In genomic region chr9:135848341-135849047, GRCh38 we compare ENCODE assay signal across 26 cellular contexts. TPM values are rescaled to one million over a fixed set of nuclear protein-coding genes. Genes with fewer than 3 reads are reported as not detected.
DNase-seq lines count a peak whose midpoint lies in the region; ATAC-seq and TF ChIP-seq lines count a peak whose summit lies in the region.
"Had no signal": no experiment of that assay in that cellular context is flagged by ENCODE, and none has a peak within 500 bp of the region (broad histone marks: within the 10 kb centered on the region; RNA-seq: fewer than 3 reads in every experiment).

No MANE protein-coding gene starts in this region.

- H3K9ac ChIP-seq in BLaER1 (peak overlapping the region; percentile 17; the same call in 1 of the 2 replicates), Karpas-422 (ENCODE audit: low read length) (peak overlapping the region; percentile 28; the same call in 1 of the 2 replicates), iPS-15b (ENCODE audit: low read depth, low read length) (peak overlapping the region; percentile 47)

- H3K4me1 ChIP-seq in BLaER1 (peaks cover 17% of the 10 kb centered on the region), Karpas-422 (ENCODE audit: low read length) (peaks cover 38% of the 10 kb centered on the region), iPS-15b (ENCODE audit: control insufficient read depth, insufficient read depth, low read length) (peaks cover 7% of the 10 kb centered on the region)
- H3K4me1 ChIP-seq: breast epithelium, left lung, stomach, uterus had no signal

- H3K4me2 ChIP-seq in BLaER1 = no peak overlapping the region
- peak overlapping the region; percentile 69 for H3K4me2 ChIP-seq in Karpas-422 (ENCODE audit: low read depth, low read length, poor library complexity, severe bottlenecking)
- H3K4me2 ChIP-seq: smooth muscle cell had no signal

- no peaks in the 10 kb centered on the region for H3K9me2 ChIP-seq in Karpas-422 (replicated peaks; ENCODE audit: insufficient read depth, low read length)

- no peak for DNase-seq in Karpas-422
- no peak for DNase-seq in WERI-Rb-1
- no peak for DNase-seq in NCI-H1694 treated with DMSO at 0.1 percent for 48 hours (lab: John Stamatoyannopoulos, UW)
- DNase-seq in SKM-1 (lab: John Stamatoyannopoulos, UW; ENCODE audit: unreplicated experiment) = no peak
- DNase-seq in ACHN = no peak
- DNase-seq: activated CD4-positive, alpha-beta T cell treated with anti-CD3 and anti-CD28 coated beads for 36 hours; activated CD8-positive, alpha-beta memory T cell treated with anti-CD3 and anti-CD28 coated beads for 24 hours; activated naive CD4-positive, alpha-beta T cell treated with anti-CD3 and anti-CD28 coated beads, Interleukin-2, amount 50 U/mL, for 16 hours; activated T-cell treated with anti-CD3 and anti-CD28 coated beads for 4 hours; AML-193; EL; left lung; NCI-H1092 treated with DMSO at 0.1 percent for 48 hours; NCI-H187 treated with DMSO at 0.1 percent for 48 hours; NCI-H2171; right cardiac atrium; RPMI8226; stimulated activated CD4-positive, alpha-beta T cell treated with anti-CD3 and anti-CD28 coated beads, Interleukin-2, amount 100 ng/mL, for 24 hours; stomach; uterus had no signal

- H4K20me1 ChIP-seq in BLaER1 (peaks cover 53% of the 10 kb centered on the region), Karpas-422 (ENCODE audit: insufficient read depth, low read depth, low read length) (no peaks in the 10 kb centered on the region)

- no peak overlapping the region for H3K4me3 ChIP-seq in BLaER1
- H3K4me3 ChIP-seq in Karpas-422 (ENCODE audit: low read length) = 0 out of 2 replicates have a peak overlapping the region, but pooled peaks have one; percentile 10
- no peak overlapping the region for H3K4me3 ChIP-seq in WERI-Rb-1 (ENCODE audit: low read depth, low read length)
- no peak overlapping the region for H3K4me3 ChIP-seq in iPS-15b (ENCODE audit: low read depth, low read length)
- H3K4me3 ChIP-seq: breast epithelium, left lung, smooth muscle cell, stomach, uterus had no signal

- H3K9me3 ChIP-seq in BLaER1 = peaks cover 35% of the 10 kb centered on the region
- no peaks in the 10 kb centered on the region for H3K9me3 ChIP-seq in Karpas-422 (ENCODE audit: low read length)
- no peaks in the 10 kb centered on the region for H3K9me3 ChIP-seq in WERI-Rb-1 (ENCODE audit: severe bottlenecking)
- H3K9me3 ChIP-seq in iPS-15b (ENCODE audit: control insufficient read depth, insufficient read depth, low read length) = no peaks in the 10 kb centered on the region
- H3K9me3 ChIP-seq: uterus had no signal

- H2AFZ ChIP-seq in Karpas-422 (ENCODE audit: low read length) = no peak overlapping the region

- H3K36me3 ChIP-seq in BLaER1 (peaks cover 89% of the 10 kb centered on the region), Karpas-422 (ENCODE audit: insufficient read depth, low read length) (0 out of 2 replicates have a peak, but pooled peaks cover 6% of the 10 kb centered on the region), WERI-Rb-1 (peaks cover 40% of the 10 kb centered on the region), iPS-15b (ENCODE audit: control insufficient read depth, insufficient read depth, low read length) (peaks cover 2% of the 10 kb centered on the region)
- H3K36me3 ChIP-seq: breast epithelium, uterus had no signal

- no peak for TF ChIP-seq CTCF in WERI-Rb-1 (IDR thresholded peaks at IDR 0.05; ENCODE audit: low read depth, low read length)

- no peak for ATAC-seq in GM18909 (IDR thresholded peaks at IDR 0.05; ENCODE audit: poor library complexity, unreplicated experiment)
- ATAC-seq: activated CD4-positive, alpha-beta T cell treated with anti-CD3 and anti-CD28 coated beads for 36 hours; HCT116; left lung; right cardiac atrium had no signal

- H3K27ac ChIP-seq in BLaER1 (no peak overlapping the region), Karpas-422 (ENCODE audit: low read length) (peak overlapping the region; percentile 81), WERI-Rb-1 (peak overlapping the region; percentile 57)
- H3K27ac ChIP-seq: breast epithelium, left lung, stomach, uterus had no signal

- H3K79me2 ChIP-seq in Karpas-422 (ENCODE audit: low read length) = peaks cover 61% of the 10 kb centered on the region

- in situ Hi-C loops in ACHN (cut with HindIII; ENCODE audit: low pct_ligation_motif_present, low pct_unique_long_range_greater_than_20kb, low sequenced_read_pairs) = no loop called here

- H3K27me3 ChIP-seq in BLaER1 (no peaks in the 10 kb centered on the region), Karpas-422 (ENCODE audit: low read length) (no peaks in the 10 kb centered on the region), WERI-Rb-1 (ENCODE audit: insufficient read depth, low read depth, severe bottlenecking) (no peaks in the 10 kb centered on the region), iPS-15b (ENCODE audit: control insufficient read depth, insufficient read depth, low read length) (no peaks in the 10 kb centered on the region)
- H3K27me3 ChIP-seq: breast epithelium, left lung, stomach, uterus had no signal

RNA-seq across cellular contexts. Expression of gene CAMSAP1, which starts 58.9 kb away (rescaled TPM):
- 24.8 and 26.9 TPM in 2 replicates for total RNA-seq in Karpas-422 (2014; rRNA removed; shearing (Covaris generic); ENCODE audit: low replicate concordance)
